In genomic region chr3:184523825-184524615, GRCh38 we compare ENCODE assay signal across 9 cellular contexts. TPM values are rescaled to one million over a fixed set of nuclear protein-coding genes. Genes with fewer than 3 reads are reported as not detected.
DNase-seq lines count a peak whose midpoint lies in the region; ATAC-seq and TF ChIP-seq lines count a peak whose summit lies in the region.
"Had no signal": no experiment of that assay in that cellular context is flagged by ENCODE, and none has a peak within 500 bp of the region (broad histone marks: within the 10 kb centered on the region; RNA-seq: fewer than 3 reads in every experiment).

No MANE protein-coding gene starts in this region.

- H3K27me3 Mint-ChIP-seq in osteocyte (ENCODE audit: unreplicated experiment): peaks cover 69% of the 10 kb centered on the region

- ATAC-seq in HG03108 (IDR thresholded peaks at IDR 0.05; ENCODE audit: unreplicated experiment): no peak

- peaks cover 17% of the 10 kb centered on the region for H3K4me1 Mint-ChIP-seq in osteocyte (ENCODE audit: unreplicated experiment)

- H3K36me3 Mint-ChIP-seq in osteocyte (ENCODE audit: unreplicated experiment): no peaks in the 10 kb centered on the region

- H3K27me3 ChIP-seq in colonic mucosa: peaks cover 18% of the 10 kb centered on the region

- TF ChIP-seq CTCF in colonic mucosa (IDR thresholded peaks at IDR 0.05): no peak
- no peak for TF ChIP-seq CTCF in osteocyte (IDR thresholded peaks at IDR 0.05)

- H3K4me1 ChIP-seq in colonic mucosa: no peaks in the 10 kb centered on the region

- H3K9me3 ChIP-seq in colonic mucosa: no peaks in the 10 kb centered on the region
- H3K9me3 ChIP-seq: uterus had no signal

- H3K27ac ChIP-seq in colonic mucosa: no peak overlapping the region

- intact Hi-C loops in colonic mucosa (cut with DNase I): no loop called here

- no peak overlapping the region for H3K27ac Mint-ChIP-seq in osteocyte (ENCODE audit: unreplicated experiment)

- no peaks in the 10 kb centered on the region for H3K9me3 Mint-ChIP-seq in osteocyte (ENCODE audit: unreplicated experiment)

- H3K4me3 ChIP-seq in colonic mucosa: no peak overlapping the region
- H3K4me3 ChIP-seq: uterus had no signal

- no peak overlapping the region for H3K4me3 Mint-ChIP-seq in osteocyte (ENCODE audit: unreplicated experiment)

- DNase-seq in NCI-H510A treated with DMSO at 0.1 percent for 48 hours (lab: John Stamatoyannopoulos, UW) (peak; percentile 41), NCI-H510A (lab: John Stamatoyannopoulos, UW) (no peak), NCI-H526 treated with DMSO at 0.1 percent for 48 hours (lab: John Stamatoyannopoulos, UW) (peak; percentile 44), colonic mucosa (peak; percentile 40), osteocyte (ENCODE audit: extremely low spot score, unreplicated experiment) (peak; percentile 8), putamen (ENCODE audit: low spot score) (no peak), anterior cingulate cortex (lab: John Stamatoyannopoulos, UW) (no peak)

- no peaks in the 10 kb centered on the region for H3K36me3 ChIP-seq in colonic mucosa
- H3K36me3 ChIP-seq: uterus had no signal

- H3K9ac ChIP-seq in colonic mucosa (ENCODE audit: low read depth in 2 of 2, low read length in 2 of 2): no peak overlapping the region

RNA-seq across cellular contexts. Expression of gene EPHB3, which starts 37.6 kb away (rescaled TPM):
- 10 to 100 TPM; 40.1 to 64.2 TPM for total RNA-seq in colonic mucosa
- 10.6 and 11.4 TPM in 2 replicates for total RNA-seq in osteocyte

Comparison
In these comparisons a context has a peak if more than half of its experiments do, and no peak if none do; other contexts are left out.
1. DNase-seq: peak in NCI-H510A treated with DMSO at 0.1 percent for 48 hours (single experiment), NCI-H526 treated with DMSO at 0.1 percent for 48 hours (single experiment), colonic mucosa (single experiment) and osteocyte (single experiment); none in NCI-H510A (single experiment), putamen (single experiment) and anterior cingulate cortex (0 of 58).